Comparison of ENCODE assay signal across 10 cellular contexts in genomic region chr3:102206506-102207145, GRCh38.
A peak's percentile ranks its signal among the peaks of the same experiment; 100 is the strongest.
DNase-seq lines count a peak whose midpoint lies in the region; TF ChIP-seq lines count a peak whose summit lies in the region.
"Had no signal": no experiment of that assay in that cellular context is flagged by ENCODE, and none has a peak within 500 bp of the region (broad histone marks: within the 10 kb centered on the region; RNA-seq: fewer than 3 reads in every experiment).

No MANE protein-coding gene starts in this region.

- DNase-seq in HFFc6 = peak; percentile 87
- DNase-seq in MCF 10A (ENCODE audit: unreplicated experiment) = peak; percentile 56
- peak; percentile 84 for DNase-seq in iris pigment epithelial cell (ENCODE audit: low read depth)
- DNase-seq in putamen (ENCODE audit: low spot score) = no peak
- no peak for DNase-seq in Kasumi-1 (lab: John Stamatoyannopoulos, UW)
- DNase-seq in NCI-H510A (lab: John Stamatoyannopoulos, UW) = no peak
- no peak for DNase-seq in KG1 (lab: John Stamatoyannopoulos, UW)
- DNase-seq: immature natural killer cell, NCI-H1436 treated with DMSO at 0.1 percent for 48 hours had no signal

- H3K27me3 Mint-ChIP-seq in HFFc6 (ENCODE audit: insufficient read depth) (no peaks in the 10 kb centered on the region; the same call in 1 of the 2 replicates), MCF 10A (ENCODE audit: insufficient read depth, unreplicated experiment) (no peaks in the 10 kb centered on the region)

- H3K9me3 ChIP-seq in subcutaneous abdominal adipose tissue (ENCODE audit: control insufficient read depth in 5 of 5, low read length in 5 of 5) = no peaks in the 10 kb centered on the region

- H3K4me3 ChIP-seq in subcutaneous abdominal adipose tissue (ENCODE audit: low read depth in 1 of 5, low read length in 5 of 5) = peak overlapping the region in 1 of 5 donors; percentile 48

- H3K36me3 ChIP-seq in subcutaneous abdominal adipose tissue (ENCODE audit: control insufficient read depth in 5 of 5, insufficient read depth in 5 of 5, low read length in 5 of 5) = no peaks in the 10 kb centered on the region

- H3K4me1 Mint-ChIP-seq in HFFc6 (ENCODE audit: low read depth) (peaks cover 21% of the 10 kb centered on the region), MCF 10A (ENCODE audit: insufficient read depth, unreplicated experiment) (peaks cover 11% of the 10 kb centered on the region)
- H3K4me1 Mint-ChIP-seq: immature natural killer cell had no signal

- H3K27me3 ChIP-seq in subcutaneous abdominal adipose tissue (ENCODE audit: control insufficient read depth in 5 of 5, insufficient read depth in 4 of 5, low read length in 5 of 5) = no peaks in the 10 kb centered on the region

- H3K4me1 ChIP-seq in subcutaneous abdominal adipose tissue (ENCODE audit: control insufficient read depth in 5 of 5, insufficient read depth in 5 of 5, low read length in 5 of 5) = peaks cover 0 to 21% (median 18%) of the 10 kb centered on the region in 5 donors

- POLR2A ChIA-PET in MCF 10A (lab: Yijun Ruan, JAX) = interaction anchor here (0.6 to 1.7 kb wide), 8 partner anchors 9 to 380 kb away, joined by 3 to 5 read pairs (median 3); no protein-coding TSS in a partner anchor

- no TSS peak for BruUV-seq in MCF 10A (replicated peaks; lab: Mats Ljungman, UMichigan)

- H3K4me3 Mint-ChIP-seq in HFFc6 (peak overlapping the region; percentile 63), MCF 10A (ENCODE audit: unreplicated experiment) (peak overlapping the region; percentile 22)
- H3K4me3 Mint-ChIP-seq: immature natural killer cell had no signal

- H3K36me3 Mint-ChIP-seq in HFFc6 (ENCODE audit: low read depth) = no peaks in the 10 kb centered on the region
- no peaks in the 10 kb centered on the region for H3K36me3 Mint-ChIP-seq in MCF 10A (ENCODE audit: insufficient read depth, unreplicated experiment)
- H3K36me3 Mint-ChIP-seq: immature natural killer cell had no signal

- no peak for TF ChIP-seq CTCF in HFFc6 (IDR thresholded peaks at IDR 0.05)
- no peak for TF ChIP-seq CTCF in MCF 10A (IDR thresholded peaks at IDR 0.05; ENCODE audit: unreplicated experiment)

- H3K27ac Mint-ChIP-seq in HFFc6 (peak overlapping the region; percentile 81), MCF 10A (ENCODE audit: low read depth, unreplicated experiment) (peak overlapping the region; percentile 81)
- H3K27ac Mint-ChIP-seq: immature natural killer cell had no signal

- H3K27ac ChIP-seq in subcutaneous abdominal adipose tissue (ENCODE audit: low read depth, low read length) = peak overlapping the region; percentile 75

- H3K9me3 Mint-ChIP-seq in HFFc6 (no peaks in the 10 kb centered on the region), MCF 10A (ENCODE audit: unreplicated experiment) (no peaks in the 10 kb centered on the region)

- intact Hi-C loops in MCF 10A (cut with micrococcal nuclease) = no loop called here

- peak overlapping the region in 2 of 5 donors; percentile 53 to 61 for H3K9ac ChIP-seq in subcutaneous abdominal adipose tissue (ENCODE audit: low read length in 5 of 5)

- CTCF ChIA-PET in MCF 10A (lab: Yijun Ruan, JAX) = interaction anchor here (0.8 to 3.1 kb wide), 5 partner anchors 19 to 401 kb away, joined by 3 to 12 read pairs (median 4); no protein-coding TSS in a partner anchor

Comparison
In these comparisons a context has a peak if more than half of its experiments do, and no peak if none do; other contexts are left out.
1. DNase-seq: peak in HFFc6 (single experiment), MCF 10A (single experiment) and iris pigment epithelial cell (single experiment); none in putamen (single experiment), Kasumi-1 (0 of 2), NCI-H510A (single experiment) and KG1 (single experiment).